In the genomic region with DNA sequence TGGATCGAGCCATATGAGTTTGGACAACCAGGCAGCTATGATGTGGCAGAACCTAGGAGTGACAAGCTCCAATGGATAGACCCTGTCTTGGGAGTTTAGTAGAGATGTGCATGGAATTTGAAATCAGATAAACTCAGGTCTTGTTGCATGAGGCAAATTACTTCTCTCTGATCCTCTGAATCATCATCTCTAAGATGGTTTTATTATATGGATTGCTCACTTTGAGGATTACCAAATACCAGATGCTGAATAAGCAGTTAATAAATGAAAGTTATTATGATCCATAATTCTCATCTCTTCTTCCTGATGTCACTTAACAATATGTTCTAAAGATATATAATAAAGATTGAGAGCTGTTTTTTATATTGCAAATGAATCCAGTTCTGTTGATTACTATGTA, we compare ENCODE assay signal across 12 cellular contexts.
DNase-seq lines count a peak whose midpoint lies in the region; ATAC-seq and TF ChIP-seq lines count a peak whose summit lies in the region.
"Had no signal": no experiment of that assay in that cellular context is flagged by ENCODE, and none has a peak within 500 bp of the region (broad histone marks: within the 10 kb centered on the region; RNA-seq: fewer than 3 reads in every experiment).

No MANE protein-coding gene starts in this region.

- H3K4me1 ChIP-seq in RWPE2 (ENCODE audit: insufficient read depth, poor library complexity, severe bottlenecking) (no peaks in the 10 kb centered on the region), osteoblast (ENCODE audit: insufficient read depth, low read length) (no peaks in the 10 kb centered on the region), tibial artery (peaks cover 0 to 5% (median 0%) of the 10 kb centered on the region in 4 donors)
- H3K4me1 ChIP-seq: BLaER1 treated with 17β-estradiol and CSF1 and Interleukin-3, amounts not matched to agents 10 nM and 100 nM; HAP-1 had no signal

- no peak overlapping the region for H3K4me2 ChIP-seq in osteoblast (ENCODE audit: insufficient read depth, low read length)
- H3K4me2 ChIP-seq: BLaER1 treated with 17β-estradiol and CSF1 and Interleukin-3, amounts not matched to agents 10 nM and 100 nM had no signal

- peak; percentile 62 for ATAC-seq in RWPE2 (ENCODE audit: low read depth)
- ATAC-seq: CD8-positive, alpha-beta T cell had no signal

- H3K36me3 ChIP-seq in RWPE2 (ENCODE audit: low read depth) (no peaks in the 10 kb centered on the region), osteoblast (ENCODE audit: insufficient read depth, low read length) (no peaks in the 10 kb centered on the region), tibial artery (no peaks in the 10 kb centered on the region)
- H3K36me3 ChIP-seq: BLaER1 treated with 17β-estradiol and CSF1 and Interleukin-3, amounts not matched to agents 10 nM and 100 nM; HAP-1 had no signal

- no peaks in the 10 kb centered on the region for H3K79me2 ChIP-seq in osteoblast (ENCODE audit: insufficient read depth, low read length)

- intact Hi-C loops in tibial artery (cut with DNase I; ENCODE audit: low total_unique reads): no loop called here

- TF ChIP-seq CTCF in RWPE2 (IDR thresholded peaks at IDR 0.05; ENCODE audit: poor library complexity, severe bottlenecking) (no peak), fibroblast of villous mesenchyme (IDR thresholded peaks at IDR 0.05; ENCODE audit: insufficient read depth, low read depth, low read length) (no peak), osteoblast (IDR thresholded peaks at IDR 0.05; ENCODE audit: extremely low read depth, low read depth, low read length) (no peak), tibial artery (IDR thresholded peaks at IDR 0.05) (no peak)

- H3K27ac ChIP-seq in RWPE2 (ENCODE audit: poor library complexity, severe bottlenecking) (no peak overlapping the region), osteoblast (ENCODE audit: low read depth, low read length) (no peak overlapping the region), tibial artery (no peak overlapping the region)
- H3K27ac ChIP-seq: BLaER1 treated with 17β-estradiol and CSF1 and Interleukin-3, amounts not matched to agents 10 nM and 100 nM; GM23248 had no signal

- no peak overlapping the region for H3K4me3 ChIP-seq in RWPE2 (ENCODE audit: severe bottlenecking)
- H3K4me3 ChIP-seq in fibroblast of villous mesenchyme (ENCODE audit: low read depth, low read length): no peak overlapping the region
- no peak overlapping the region for H3K4me3 ChIP-seq in osteoblast (ENCODE audit: insufficient read depth, low read length)
- no peak overlapping the region for H3K4me3 ChIP-seq in tibial artery
- H3K4me3 ChIP-seq: BLaER1 treated with 17β-estradiol and CSF1 and Interleukin-3, amounts not matched to agents 10 nM and 100 nM; GM23248; HAP-1 had no signal

- DNase-seq in GM03348 (ENCODE audit: low spot score) (peak; percentile 11), RWPE2 (ENCODE audit: low spot score) (no peak), fibroblast of villous mesenchyme (ENCODE audit: low read depth) (peak; percentile 15), osteoblast (ENCODE audit: insufficient read length, low spot score, missing footprints) (no peak), A172 (ENCODE audit: low spot score) (no peak), tibial artery (no peak)
- DNase-seq: Calu3; CD8-positive, alpha-beta T cell; GM23248; KBM-7 had no signal

- H3K9me3 ChIP-seq in RWPE2 (ENCODE audit: severe bottlenecking) (no peaks in the 10 kb centered on the region), osteoblast (ENCODE audit: low read depth, low read length) (no peaks in the 10 kb centered on the region), tibial artery (no peaks in the 10 kb centered on the region)
- H3K9me3 ChIP-seq: BLaER1 treated with 17β-estradiol and CSF1 and Interleukin-3, amounts not matched to agents 10 nM and 100 nM had no signal

- H2AFZ ChIP-seq in osteoblast (ENCODE audit: low read length): no peak overlapping the region
- H2AFZ ChIP-seq: GM23248 had no signal

- H3K27me3 ChIP-seq in RWPE2 (ENCODE audit: insufficient read depth, poor library complexity, severe bottlenecking) (no peaks in the 10 kb centered on the region), osteoblast (ENCODE audit: insufficient read depth, low read length) (no peaks in the 10 kb centered on the region), tibial artery (no peaks in the 10 kb centered on the region)
- H3K27me3 ChIP-seq: BLaER1 treated with 17β-estradiol and CSF1 and Interleukin-3, amounts not matched to agents 10 nM and 100 nM had no signal

- H4K20me1 ChIP-seq in osteoblast (ENCODE audit: insufficient read depth, low read length): no peaks in the 10 kb centered on the region
- H4K20me1 ChIP-seq: BLaER1 treated with 17β-estradiol and CSF1 and Interleukin-3, amounts not matched to agents 10 nM and 100 nM had no signal

Comparison
In these comparisons a context has a peak if more than half of its experiments do, and no peak if none do; other contexts are left out.
1. DNase-seq: peak in GM03348 (single experiment) and fibroblast of villous mesenchyme (single experiment); none in RWPE2 (single experiment), osteoblast (single experiment), A172 (single experiment) and tibial artery (0 of 2).